ENCODE assay signal across 9 cellular contexts in the genomic region with DNA sequence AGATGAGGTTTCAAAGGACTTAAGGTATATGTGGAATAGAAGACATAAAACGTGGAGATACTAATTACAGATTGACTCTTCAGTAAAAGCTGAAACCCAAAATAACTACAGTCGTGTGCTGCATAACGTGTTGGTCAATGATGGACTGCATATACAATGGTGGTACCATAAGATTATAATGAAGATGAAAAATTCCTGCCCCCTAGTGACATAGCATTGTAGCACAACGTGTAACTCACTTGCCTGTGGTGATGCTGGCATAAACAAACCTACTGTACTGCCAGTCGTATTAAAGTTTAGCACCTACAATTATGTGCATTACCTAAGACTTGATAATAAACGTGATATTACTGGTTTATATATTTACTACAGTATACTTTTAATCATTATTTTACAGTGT.
DNase-seq lines count a peak whose midpoint lies in the region; ATAC-seq, FAIRE-seq and TF ChIP-seq lines count a peak whose summit lies in the region.
"Had no signal": no experiment of that assay in that cellular context is flagged by ENCODE, and none has a peak within 500 bp of the region (broad histone marks: within the 10 kb centered on the region; RNA-seq: fewer than 3 reads in every experiment).

No MANE protein-coding gene starts in this region.

- no peak for TF ChIP-seq POLR2A in GM12891 (IDR thresholded peaks at IDR 0.05; ENCODE audit: low read depth, low read length)
- no peak for TF ChIP-seq POLR2A in prostate gland (IDR thresholded peaks at IDR 0.05)

- no peaks in the 10 kb centered on the region for H3K9me2 ChIP-seq in SK-N-SH

- peak; percentile 47 for TF ChIP-seq CTCF in SK-N-SH (IDR thresholded peaks at IDR 0.05)
- peak; percentile 40 for TF ChIP-seq CTCF in nephron progenitor cell (IDR thresholded peaks at IDR 0.05)
- peak in 1 of 4 experiments; percentile 7 for TF ChIP-seq CTCF in prostate gland (IDR thresholded peaks at IDR 0.05)

- H3K4me3 ChIP-seq in SK-N-SH (ENCODE audit: low read depth in 2 of 2, low read length in 1 of 2), result no peak overlapping the region
- H3K4me3 ChIP-seq in prostate gland, result no peak overlapping the region
- H3K4me3 ChIP-seq: esophagus muscularis mucosa had no signal

- H3K36me3 Mint-ChIP-seq in nephron progenitor cell (ENCODE audit: low read depth), result no peaks in the 10 kb centered on the region

- H3K4me1 ChIP-seq in SK-N-SH (ENCODE audit: control insufficient read depth in 1 of 2, insufficient read depth in 2 of 2, low read depth in 1 of 2, low read length in 1 of 2), result no peaks in the 10 kb centered on the region; a peak in 1 of 4 replicates
- no peaks in the 10 kb centered on the region for H3K4me1 ChIP-seq in prostate gland (replicated peaks)

- CTCF ChIA-PET in SK-N-SH (lab: Yijun Ruan, JAX), result interaction anchor here (1.1 kb wide), 1 partner anchor 70 kb away, joined by 3 read pairs; no protein-coding TSS in a partner anchor

- POLR2A ChIA-PET in SK-N-SH (lab: Yijun Ruan, JAX), result no interaction called here

- peak; percentile 52 for FAIRE-seq in GM12891 (lab: Jason Lieb, UNC)

- no peaks in the 10 kb centered on the region for H3F3A ChIP-seq in SK-N-SH (replicated peaks; ENCODE audit: insufficient read depth)

- no peaks in the 10 kb centered on the region for H3K9me3 Mint-ChIP-seq in nephron progenitor cell

- intact Hi-C loops in prostate gland (cut with DNase I), result no loop called here

- H3K4me2 ChIP-seq in SK-N-SH, result no peak overlapping the region

- H3K27me3 ChIP-seq in SK-N-SH (ENCODE audit: insufficient read depth) (no peaks in the 10 kb centered on the region), prostate gland (replicated peaks; ENCODE audit: insufficient read depth) (no peaks in the 10 kb centered on the region)
- H3K27me3 ChIP-seq: esophagus muscularis mucosa had no signal

- H3K27ac ChIP-seq in SK-N-SH (ENCODE audit: low read depth in 2 of 2, low read length in 1 of 2) (no peak overlapping the region), prostate gland (no peak overlapping the region)
- H3K27ac ChIP-seq: esophagus muscularis mucosa had no signal

- no peaks in the 10 kb centered on the region for H3K9me3 ChIP-seq in SK-N-SH
- H3K9me3 ChIP-seq in prostate gland, result no peaks in the 10 kb centered on the region

- H2AFZ ChIP-seq in SK-N-SH (ENCODE audit: low read depth), result no peak overlapping the region

- no peak for TF ChIP-seq RAD21 in SK-N-SH (IDR thresholded peaks at IDR 0.05; ENCODE audit: low read length)

- 48% methylated on average over 6 of the region's 6 CpGs for WGBS in SK-N-SH (ENCODE audit: low lambda C conversion rate)
- WGBS in prostate gland, result 78% methylated on average over 6 of the region's 6 CpGs

- H3K36me3 ChIP-seq in SK-N-SH (replicated peaks in 1 of 2; ENCODE audit: control insufficient read depth in 1 of 2, insufficient read depth in 2 of 2, low read length in 1 of 2), result no peaks in the 10 kb centered on the region
- H3K36me3 ChIP-seq in prostate gland, result no peaks in the 10 kb centered on the region
- H3K36me3 ChIP-seq: esophagus muscularis mucosa had no signal

- TF ChIP-seq EP300 in SK-N-SH (IDR thresholded peaks at IDR 0.05; ENCODE audit: borderline replicate concordance in 1 of 2, low read depth in 1 of 2, low read length in 1 of 2), result no peak

- peaks cover 3% of the 10 kb centered on the region for H3K27me3 Mint-ChIP-seq in nephron progenitor cell (ENCODE audit: low read depth, poor library complexity)

- peaks cover 16% of the 10 kb centered on the region for H3K4me1 Mint-ChIP-seq in nephron progenitor cell

- no peaks in the 10 kb centered on the region for H4K20me1 ChIP-seq in SK-N-SH (ENCODE audit: insufficient read depth)

- no peak for DNase-seq in GM12891 (ENCODE audit: insufficient read length, low spot score)
- DNase-seq in SK-N-SH, result no peak
- no peak for DNase-seq in nephron progenitor cell
- no peak for DNase-seq in NCI-H146 (lab: John Stamatoyannopoulos, UW)
- DNase-seq in prostate gland (ENCODE audit: low spot score), result no peak
- DNase-seq: stimulated activated CD4-positive, alpha-beta T cell treated with anti-CD3 and anti-CD28 coated beads, Interleukin-4, amount 100 ng/mL, for 1 hour had no signal

- ATAC-seq in HG02938 (IDR thresholded peaks at IDR 0.05; ENCODE audit: unreplicated experiment) (peak; percentile 37), GM21515 (IDR thresholded peaks at IDR 0.05; ENCODE audit: unreplicated experiment) (no peak)

- H3K4me3 Mint-ChIP-seq in nephron progenitor cell, result no peak overlapping the region

- H3K27ac Mint-ChIP-seq in nephron progenitor cell, result no peak overlapping the region

- H3K79me2 ChIP-seq in SK-N-SH (ENCODE audit: insufficient read depth), result no peaks in the 10 kb centered on the region

- H3K9ac ChIP-seq in SK-N-SH, result no peak overlapping the region

TF ChIP-seq in GM12891, 5 proteins besides CTCF, POLR2A, EP300 and RAD21:
- TF ChIP-seq POLR2AphosphoS5 (IDR thresholded peaks at IDR 0.05; ENCODE audit: low read depth, low read length), result no peak
- TF ChIP-seq TAF1 (IDR thresholded peaks at IDR 0.05; ENCODE audit: low read depth, low read length), result no peak
- TF ChIP-seq PAX5 (IDR thresholded peaks at IDR 0.05; ENCODE audit: insufficient read depth, low read length, severe bottlenecking), result no peak
- TF ChIP-seq SPI1 (IDR thresholded peaks at IDR 0.05; ENCODE audit: low read depth, low read length), result no peak
- TF ChIP-seq POU2F2 (IDR thresholded peaks at IDR 0.05; ENCODE audit: low read depth, low read length), result no peak

TF ChIP-seq in SK-N-SH, 30 proteins besides CTCF, POLR2A, EP300 and RAD21 (continues in another document):
- TF ChIP-seq NRF1 (IDR thresholded peaks at IDR 0.05; ENCODE audit: low read depth, low read length), result no peak
- no peak for TF ChIP-seq TAF1 (IDR thresholded peaks at IDR 0.05; ENCODE audit: borderline replicate concordance, low read depth, low read length)
- TF ChIP-seq ELF1 (IDR thresholded peaks at IDR 0.05), result no peak
- TF ChIP-seq FOXJ3 (CRISPR knock-in tag; IDR thresholded peaks at IDR 0.05), result no peak
- no peak for TF ChIP-seq REST (IDR thresholded peaks at IDR 0.05; ENCODE audit: low read depth, low read length)
- TF ChIP-seq EZH2phosphoT487 (IDR thresholded peaks at IDR 0.05; ENCODE audit: borderline replicate concordance, low read depth), result no peak
- TF ChIP-seq SMC3 (IDR thresholded peaks at IDR 0.05; ENCODE audit: low read depth, low read length), result no peak
- TF ChIP-seq RFX5 (IDR thresholded peaks at IDR 0.05; ENCODE audit: low read length), result no peak
- no peak for TF ChIP-seq CHD2 (IDR thresholded peaks at IDR 0.05; ENCODE audit: low read length, partially characterized antibody)
- no peak for TF ChIP-seq FOSL2 (IDR thresholded peaks at IDR 0.05; ENCODE audit: borderline replicate concordance, low read depth)
- TF ChIP-seq JUND (IDR thresholded peaks at IDR 0.05), result no peak
- TF ChIP-seq TEAD4 (IDR thresholded peaks at IDR 0.05; ENCODE audit: borderline replicate concordance, insufficient read depth), result no peak
- no peak for TF ChIP-seq POLR2AphosphoS5 (IDR thresholded peaks at IDR 0.05; ENCODE audit: low read depth, low read length)
- no peak for TF ChIP-seq GABPA (IDR thresholded peaks at IDR 0.05; ENCODE audit: low read depth)
- TF ChIP-seq ZBTB33 (IDR thresholded peaks at IDR 0.05; ENCODE audit: borderline replicate concordance, low read depth), result no peak
